Comparison of ENCODE assay signal across 21 cellular contexts in the genomic region with DNA sequence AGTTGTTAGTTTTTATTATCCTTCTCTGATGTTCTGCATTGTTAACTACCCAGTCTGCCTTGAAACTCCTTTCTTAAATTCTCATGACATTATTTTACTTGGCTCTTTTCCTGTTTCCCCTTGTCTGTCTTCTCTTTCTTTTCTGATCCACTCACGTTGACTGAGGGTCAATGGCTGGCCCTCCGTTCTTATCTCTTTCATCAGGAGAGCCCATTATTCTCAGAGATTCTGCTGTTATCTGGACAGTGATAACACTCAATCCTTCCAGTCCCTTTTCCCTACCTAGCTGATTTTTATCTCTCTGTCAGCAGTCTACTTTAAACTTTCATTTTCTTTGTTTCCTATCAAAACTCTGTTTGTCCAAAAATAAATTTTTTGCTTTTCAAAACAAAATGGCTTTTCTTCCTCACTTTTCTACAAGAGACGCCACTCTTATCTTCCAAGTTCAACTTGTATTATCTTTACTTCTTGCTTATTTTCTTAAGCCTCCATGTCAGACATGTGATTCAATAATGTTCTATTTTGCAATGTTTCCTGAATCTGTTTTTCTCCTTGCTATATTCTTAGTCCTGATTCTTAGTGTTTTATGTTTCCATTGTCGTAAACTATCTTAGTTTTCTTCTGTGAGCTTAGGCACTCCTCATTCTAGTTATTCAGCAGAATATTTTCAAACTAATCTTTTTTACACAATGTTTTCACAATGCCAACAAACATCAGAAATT.
DNase-seq lines count a peak whose midpoint lies in the region; ATAC-seq, FAIRE-seq and TF ChIP-seq lines count a peak whose summit lies in the region.
"Had no signal": no experiment of that assay in that cellular context is flagged by ENCODE, and none has a peak within 500 bp of the region (broad histone marks: within the 10 kb centered on the region; RNA-seq: fewer than 3 reads in every experiment).

No MANE protein-coding gene starts in this region.

- no peak overlapping the region for H3K4me2 ChIP-seq in HepG2 (ENCODE audit: low read depth, low read length)
- H3K4me2 ChIP-seq: BLaER1 treated with 17β-estradiol and CSF1 and Interleukin-3, amounts not matched to agents 10 nM and 100 nM; KMS-11 had no signal

- H3K9me3 Mint-ChIP-seq in chondrocyte (ENCODE audit: low read depth): no peaks in the 10 kb centered on the region
- peaks cover 6% of the 10 kb centered on the region for H3K9me3 Mint-ChIP-seq in mesothelial cell of epicardium
- H3K9me3 Mint-ChIP-seq: activated CD4-positive, alpha-beta T cell treated with anti-CD3 and anti-CD28 coated beads, Interleukin-2, amount 10 ng/mL, durations not matched to agents 7 days and 5 days; dendritic cell treated with granulocyte-macrophage colony-stimulating factor and Interleukin-4, amounts not matched to agents 40 ng/mL and 50 ng/mL, for 4 days had no signal

- CTCF ChIA-PET in HepG2 (lab: Yijun Ruan, JAX; ENCODE audit: low intra/inter-chr PET ratio, low total read pairs): no interaction called here

- H3K4me3 ChIP-seq in uterus: no peak overlapping the region
- no peak overlapping the region for H3K4me3 ChIP-seq in HepG2 (replicated peaks in 1 of 3; ENCODE audit: insufficient read depth in 1 of 3, low read depth in 2 of 3, low read length in 3 of 3)
- H3K4me3 ChIP-seq: BLaER1 treated with 17β-estradiol and CSF1 and Interleukin-3, amounts not matched to agents 10 nM and 100 nM; esophagus muscularis mucosa; mucosa of descending colon had no signal

- H3K36me3 Mint-ChIP-seq in chondrocyte (ENCODE audit: low read depth) (peaks cover 13% of the 10 kb centered on the region), mesothelial cell of epicardium (peaks cover 26% of the 10 kb centered on the region)

- no peak overlapping the region for H2AFZ ChIP-seq in HepG2 (ENCODE audit: low read length)

- no peaks in the 10 kb centered on the region for H3K27me3 Mint-ChIP-seq in chondrocyte (ENCODE audit: low read depth)
- no peaks in the 10 kb centered on the region for H3K27me3 Mint-ChIP-seq in mesothelial cell of epicardium (ENCODE audit: low read depth)
- H3K27me3 Mint-ChIP-seq: activated CD4-positive, alpha-beta T cell treated with anti-CD3 and anti-CD28 coated beads, Interleukin-2, amount 10 ng/mL, durations not matched to agents 7 days and 5 days; dendritic cell treated with granulocyte-macrophage colony-stimulating factor and Interleukin-4, amounts not matched to agents 40 ng/mL and 50 ng/mL, for 4 days had no signal

- H3K9ac ChIP-seq in HepG2 (ENCODE audit: insufficient read depth, low read depth, low read length): no peak overlapping the region
- H3K9ac ChIP-seq: BLaER1 treated with 17β-estradiol and CSF1 and Interleukin-3, amounts not matched to agents 10 nM and 100 nM; KMS-11 had no signal

- H3K4me3 Mint-ChIP-seq in chondrocyte (ENCODE audit: unreplicated experiment) (peak overlapping the region; percentile 58), mesothelial cell of epicardium (peak overlapping the region; percentile 33)
- H3K4me3 Mint-ChIP-seq: activated CD4-positive, alpha-beta T cell treated with anti-CD3 and anti-CD28 coated beads, Interleukin-2, amount 10 ng/mL, durations not matched to agents 7 days and 5 days; dendritic cell treated with granulocyte-macrophage colony-stimulating factor and Interleukin-4, amounts not matched to agents 40 ng/mL and 50 ng/mL, for 4 days had no signal

- intact Hi-C loops in uterus (cut with DNase I; ENCODE audit: low total_unique reads) (no loop called here), HepG2 (cut with micrococcal nuclease; ENCODE audit: unreplicated experiment) (no loop called here)

- no peaks in the 10 kb centered on the region for H4K20me1 ChIP-seq in HepG2 (ENCODE audit: insufficient read depth, low read length)
- H4K20me1 ChIP-seq: BLaER1 treated with 17β-estradiol and CSF1 and Interleukin-3, amounts not matched to agents 10 nM and 100 nM had no signal

- BruUV-seq in HepG2 (replicated peaks; lab: Mats Ljungman, UMichigan): no TSS peak

- POLR2A ChIA-PET in HepG2 (lab: Yijun Ruan, JAX): no interaction called here

- TF ChIP-seq CTCF in chondrocyte (IDR thresholded peaks at IDR 0.05): no peak
- TF ChIP-seq CTCF in mesothelial cell of epicardium (IDR thresholded peaks at IDR 0.05; ENCODE audit: unreplicated experiment): no peak
- no peak for TF ChIP-seq CTCF in uterus (IDR thresholded peaks at IDR 0.05)
- TF ChIP-seq CTCF in HepG2 (CRISPR knock-in tag; IDR thresholded peaks at IDR 0.05): no peak

- H3K36me3 ChIP-seq in uterus (no peaks in the 10 kb centered on the region), HepG2 (replicated peaks in 1 of 2; ENCODE audit: control insufficient read depth in 1 of 2, insufficient read depth in 2 of 2, low read length in 2 of 2) (no peaks in the 10 kb centered on the region)
- H3K36me3 ChIP-seq: heart left ventricle had no signal

- TF ChIP-seq RAD21 in HepG2 (CRISPR knock-in tag; IDR thresholded peaks at IDR 0.05): no peak

- H3K4me1 ChIP-seq in uterus (no peaks in the 10 kb centered on the region), HepG2 (ENCODE audit: insufficient read depth, low read length) (0 out of 2 replicates have a peak, but pooled peaks cover 6% of the 10 kb centered on the region)
- H3K4me1 ChIP-seq: BLaER1 treated with 17β-estradiol and CSF1 and Interleukin-3, amounts not matched to agents 10 nM and 100 nM; esophagus muscularis mucosa had no signal

- TF ChIP-seq EP300 in HepG2 (IDR thresholded peaks at IDR 0.05; ENCODE audit: low read depth in 2 of 2, low read length in 2 of 2) (no peak), HepG2 (CRISPR knock-in tag; IDR thresholded peaks at IDR 0.05; ENCODE audit: borderline replicate concordance) (no peak)

- peak overlapping the region; percentile 51 to 52 for H3K27ac ChIP-seq in uterus
- no peak overlapping the region for H3K27ac ChIP-seq in HepG2 (ENCODE audit: extremely low read length, insufficient read depth, low read length)
- H3K27ac ChIP-seq: BLaER1 treated with 17β-estradiol and CSF1 and Interleukin-3, amounts not matched to agents 10 nM and 100 nM; esophagus muscularis mucosa; KMS-11 had no signal

- 89% methylated on average over 4 of the region's 4 CpGs for WGBS in HepG2 (ENCODE audit: low lambda C conversion rate)

- no peak for ATAC-seq in HepG2
- ATAC-seq: heart left ventricle, mucosa of descending colon, Panc1, sciatic nerve had no signal

- H3K27ac Mint-ChIP-seq in chondrocyte (ENCODE audit: unreplicated experiment) (peak overlapping the region; percentile 93), mesothelial cell of epicardium (peak overlapping the region; percentile 94)
- H3K27ac Mint-ChIP-seq: activated CD4-positive, alpha-beta T cell treated with anti-CD3 and anti-CD28 coated beads, Interleukin-2, amount 10 ng/mL, durations not matched to agents 7 days and 5 days; dendritic cell treated with granulocyte-macrophage colony-stimulating factor and Interleukin-4, amounts not matched to agents 40 ng/mL and 50 ng/mL, for 4 days had no signal

- H3K9me3 ChIP-seq in uterus: no peaks in the 10 kb centered on the region
- H3K9me3 ChIP-seq in HepG2 (ENCODE audit: low read length): no peaks in the 10 kb centered on the region
- H3K9me3 ChIP-seq: BLaER1 treated with 17β-estradiol and CSF1 and Interleukin-3, amounts not matched to agents 10 nM and 100 nM; mucosa of descending colon had no signal

- DNase-seq in NCI-H82 (lab: John Stamatoyannopoulos, UW) (peak; percentile 37), chondrocyte (ENCODE audit: low spot score) (no peak), mesothelial cell of epicardium (ENCODE audit: low spot score in 2 of 2, unreplicated experiment in 2 of 2) (no peak), uterus (no peak), GM19239 (ENCODE audit: insufficient read length, low spot score) (no peak), HepG2 (ENCODE audit: low spot score) (no peak), AG08396 (ENCODE audit: low spot score) (no peak)
- DNase-seq: activated CD4-positive, alpha-beta T cell treated with anti-CD3 and anti-CD28 coated beads, Interleukin-2, amount 10 ng/mL, durations not matched to agents 7 days and 5 days; activated naive CD4-positive, alpha-beta T cell; heart left ventricle; mucosa of descending colon; NCI-H1105 treated with DMSO at 0.1 percent for 48 hours; nucleus accumbens had no signal

- H3K27me3 ChIP-seq in uterus (no peaks in the 10 kb centered on the region), HepG2 (ENCODE audit: control insufficient read depth in 1 of 2, insufficient read depth in 2 of 2, low read length in 2 of 2) (no peaks in the 10 kb centered on the region)
- H3K27me3 ChIP-seq: BLaER1 treated with 17β-estradiol and CSF1 and Interleukin-3, amounts not matched to agents 10 nM and 100 nM; esophagus muscularis mucosa; heart left ventricle had no signal

- H3K4me1 Mint-ChIP-seq in chondrocyte (ENCODE audit: low read depth) (peaks cover 24% of the 10 kb centered on the region), mesothelial cell of epicardium (peaks cover 43% of the 10 kb centered on the region)

- in situ Hi-C loops in HepG2 (cut with HindIII; ENCODE audit: extremely low pct_ligation_motif_present, low pct_unique_long_range_greater_than_20kb): no loop called here

- TF ChIP-seq POLR2A in uterus (IDR thresholded peaks at IDR 0.05) (no peak), HepG2 (IDR thresholded peaks at IDR 0.05; ENCODE audit: insufficient read depth in 1 of 2, low read depth in 2 of 2, low read length in 2 of 2) (no peak)

- H3K79me2 ChIP-seq in HepG2 (ENCODE audit: insufficient read depth, low read length): no peaks in the 10 kb centered on the region

- FAIRE-seq in GM19239 (lab: Jason Lieb, UNC) (no peak), HepG2 (lab: Jason Lieb, UNC) (no peak)
- FAIRE-seq: H54, islet of Langerhans had no signal

TF ChIP-seq in HepG2, 621 proteins besides CTCF, POLR2A, EP300 and RAD21:
- TF ChIP-seq NFYC (CRISPR knock-in tag; IDR thresholded peaks at IDR 0.05): no peak
- TF ChIP-seq ZNF431 (CRISPR knock-in tag; IDR thresholded peaks at IDR 0.05; ENCODE audit: borderline replicate concordance, low read depth): no peak
- no peak for TF ChIP-seq RNF2 (conservative IDR thresholded peaks at IDR 0.05; ENCODE audit: low read depth)
- TF ChIP-seq ZNF720 (CRISPR knock-in tag; IDR thresholded peaks at IDR 0.05): no peak
TF ChIP-seq in HepG2: peak in this region for 0.
